ENCODE assay signal across 9 cellular contexts in the genomic region with DNA sequence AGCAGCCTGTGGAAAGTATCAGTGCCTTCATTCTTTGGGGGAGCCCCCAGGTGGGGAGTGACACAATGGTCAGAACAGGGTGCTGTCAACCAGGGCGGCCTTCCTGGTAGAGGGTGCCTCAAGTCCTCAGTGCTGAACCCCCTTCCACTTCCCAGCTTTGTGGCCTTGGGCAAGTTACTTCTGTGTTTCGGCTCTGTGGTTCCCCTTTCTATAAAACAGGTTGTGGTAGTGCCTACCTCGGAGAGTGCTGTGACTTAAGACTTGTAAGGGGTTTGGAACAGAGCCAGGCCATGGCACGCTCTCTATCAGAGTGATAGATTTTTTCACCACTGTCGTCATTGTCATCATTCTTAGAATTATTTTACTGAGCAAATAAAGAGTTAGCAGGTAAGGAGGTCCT.
DNase-seq lines count a peak whose midpoint lies in the region; ATAC-seq, FAIRE-seq and TF ChIP-seq lines count a peak whose summit lies in the region.
"Had no signal": no experiment of that assay in that cellular context is flagged by ENCODE, and none has a peak within 500 bp of the region (broad histone marks: within the 10 kb centered on the region; RNA-seq: fewer than 3 reads in every experiment).

No MANE protein-coding gene starts in this region.

- CTCF ChIA-PET in PC-3 (lab: Charles Lee): no interaction called here

- peaks cover 33% of the 10 kb centered on the region for H3K36me3 ChIP-seq in DOHH2 (ENCODE audit: control insufficient read depth, low read length)
- no peaks in the 10 kb centered on the region for H3K36me3 ChIP-seq in small intestine (ENCODE audit: control insufficient read depth in 2 of 2, insufficient read depth in 2 of 2, low read length in 2 of 2)
- H3K36me3 ChIP-seq in PC-3 (ENCODE audit: low read depth, low read length): no peaks in the 10 kb centered on the region

- BruUV-seq in PC-3 (replicated peaks; lab: Mats Ljungman, UMichigan): no TSS peak

- intact Hi-C loops in PC-3 (cut with micrococcal nuclease): loop anchor here (10.0 kb wide), 1 partner anchor 581 kb away; no protein-coding TSS in a partner anchor

- H3K9me3 ChIP-seq in DOHH2 (ENCODE audit: control insufficient read depth, insufficient read depth, low read length) (no peaks in the 10 kb centered on the region), small intestine (ENCODE audit: control insufficient read depth, low read depth) (no peaks in the 10 kb centered on the region), PC-3 (ENCODE audit: low read length) (no peaks in the 10 kb centered on the region)

- peaks cover 19% of the 10 kb centered on the region for H3F3A ChIP-seq in DOHH2 (ENCODE audit: control insufficient read depth, insufficient read depth)
- no peaks in the 10 kb centered on the region for H3F3A ChIP-seq in PC-3 (ENCODE audit: low read length, unreplicated experiment)

- H4K20me1 ChIP-seq in DOHH2 (ENCODE audit: control insufficient read depth, insufficient read depth, low read depth, low read length): no peaks in the 10 kb centered on the region
- H4K20me1 ChIP-seq in PC-3 (ENCODE audit: low read length): no peaks in the 10 kb centered on the region

- H3K27ac ChIP-seq in DOHH2 (ENCODE audit: low read depth, low read length): peak overlapping the region; percentile 93
- peak overlapping the region in 1 of 2 donors; percentile 53 for H3K27ac ChIP-seq in small intestine (ENCODE audit: low read depth in 1 of 2, low read length in 1 of 2)
- H3K27ac ChIP-seq in PC-3 (ENCODE audit: low read length): no peak overlapping the region

- ATAC-seq in HG03135 (IDR thresholded peaks at IDR 0.05; ENCODE audit: unreplicated experiment): peak; percentile 52
- ATAC-seq in PC-3: no peak
- ATAC-seq in HG02970 (IDR thresholded peaks at IDR 0.05; ENCODE audit: low FRiP score, unreplicated experiment): no peak
- no peak for ATAC-seq in HG03095 (IDR thresholded peaks at IDR 0.05; ENCODE audit: unreplicated experiment)

- POLR2A ChIA-PET in PC-3 (lab: Charles Lee; ENCODE audit: unreplicated experiment): interaction anchor here (0.6 kb wide), 1 partner anchor 479 kb away, joined by 8 read pairs; a partner anchor contains a TSS

- H3K4me2 ChIP-seq in DOHH2 (ENCODE audit: low read length) (peak overlapping the region; percentile 86), PC-3 (ENCODE audit: low read length) (no peak overlapping the region)

- H3K4me3 ChIP-seq in DOHH2 (ENCODE audit: low read length) (peak overlapping the region; percentile 63), small intestine (ENCODE audit: low read depth in 1 of 2, low read length in 2 of 2) (no peak overlapping the region), PC-3 (ENCODE audit: low read length) (no peak overlapping the region)

- peak; percentile 44 for DNase-seq in activated naive CD8-positive, alpha-beta T cell treated with anti-CD3 and anti-CD28 coated beads, Interleukin-2, amount 50 U/mL, for 16 hours (ENCODE audit: low read depth, low spot score)
- peak; percentile 25 for DNase-seq in small intestine
- DNase-seq in PC-3: no peak

- H3K79me2 ChIP-seq in DOHH2 (ENCODE audit: control insufficient read depth, low read length) (no peaks in the 10 kb centered on the region), PC-3 (ENCODE audit: low read length) (no peaks in the 10 kb centered on the region)

- no peaks in the 10 kb centered on the region for H3K9me2 ChIP-seq in DOHH2 (replicated peaks; ENCODE audit: control insufficient read depth, low read length)
- H3K9me2 ChIP-seq in PC-3 (replicated peaks; ENCODE audit: low read length): no peaks in the 10 kb centered on the region

- H3K27me3 Mint-ChIP-seq in T-helper 1 cell treated with Interleukin-12 subunit alpha and Interleukin-12 subunit beta and Interleukin-4 antibody, amounts not matched to agents 30 μg/mL and 1 μg/mL, for 36 hours (ENCODE audit: low read depth): no peaks in the 10 kb centered on the region

- WGBS in small intestine, 3 donors: 57 to 79% (median 71%) methylated on average over 5 of the region's 5 CpGs

- no peak overlapping the region for H3K9ac ChIP-seq in PC-3 (ENCODE audit: low read length)

- no peak for FAIRE-seq in small intestine (lab: Jason Lieb, UNC)
- FAIRE-seq: endometrium had no signal

- no peaks in the 10 kb centered on the region for H3K9me3 Mint-ChIP-seq in T-helper 1 cell treated with Interleukin-12 subunit alpha and Interleukin-12 subunit beta and Interleukin-4 antibody, amounts not matched to agents 30 μg/mL and 1 μg/mL, for 36 hours

- peak overlapping the region; percentile 88 for H3K27ac Mint-ChIP-seq in T-helper 1 cell treated with Interleukin-12 subunit alpha and Interleukin-12 subunit beta and Interleukin-4 antibody, amounts not matched to agents 30 μg/mL and 1 μg/mL, for 36 hours

- H3K4me1 ChIP-seq in DOHH2 (ENCODE audit: control insufficient read depth, low read length): peaks cover 83% of the 10 kb centered on the region
- peaks cover 0 to 10% of the 10 kb centered on the region in 2 donors for H3K4me1 ChIP-seq in small intestine (ENCODE audit: control insufficient read depth in 2 of 2, insufficient read depth in 1 of 2, low read depth in 1 of 2, low read length in 1 of 2)
- peaks cover 15% of the 10 kb centered on the region for H3K4me1 ChIP-seq in PC-3 (ENCODE audit: insufficient read depth, low read length)

- no peak for TF ChIP-seq CTCF in DOHH2 (IDR thresholded peaks at IDR 0.05; ENCODE audit: low read depth, low read length, poor library complexity, severe bottlenecking)
- TF ChIP-seq CTCF in PC-3 (conservative IDR thresholded peaks at IDR 0.05; ENCODE audit: low read depth, low read length): no peak

- peaks cover 77% of the 10 kb centered on the region for H3K4me1 Mint-ChIP-seq in T-helper 1 cell treated with Interleukin-12 subunit alpha and Interleukin-12 subunit beta and Interleukin-4 antibody, amounts not matched to agents 30 μg/mL and 1 μg/mL, for 36 hours (ENCODE audit: low read depth)

- H2AFZ ChIP-seq in PC-3 (ENCODE audit: low read length): no peak overlapping the region

- peak overlapping the region; percentile 64 for H3K4me3 Mint-ChIP-seq in T-helper 1 cell treated with Interleukin-12 subunit alpha and Interleukin-12 subunit beta and Interleukin-4 antibody, amounts not matched to agents 30 μg/mL and 1 μg/mL, for 36 hours

- H3K36me3 Mint-ChIP-seq in T-helper 1 cell treated with Interleukin-12 subunit alpha and Interleukin-12 subunit beta and Interleukin-4 antibody, amounts not matched to agents 30 μg/mL and 1 μg/mL, for 36 hours (ENCODE audit: low read depth): peaks cover 11% of the 10 kb centered on the region

- H3K27me3 ChIP-seq in DOHH2 (ENCODE audit: control insufficient read depth, low read length): no peaks in the 10 kb centered on the region
- no peaks in the 10 kb centered on the region for H3K27me3 ChIP-seq in small intestine (ENCODE audit: control insufficient read depth in 2 of 2, insufficient read depth in 2 of 2, low read length in 2 of 2)
- no peaks in the 10 kb centered on the region for H3K27me3 ChIP-seq in PC-3 (ENCODE audit: low read length)
